15 cellular contexts compared by ENCODE assay signal in the genomic region with DNA sequence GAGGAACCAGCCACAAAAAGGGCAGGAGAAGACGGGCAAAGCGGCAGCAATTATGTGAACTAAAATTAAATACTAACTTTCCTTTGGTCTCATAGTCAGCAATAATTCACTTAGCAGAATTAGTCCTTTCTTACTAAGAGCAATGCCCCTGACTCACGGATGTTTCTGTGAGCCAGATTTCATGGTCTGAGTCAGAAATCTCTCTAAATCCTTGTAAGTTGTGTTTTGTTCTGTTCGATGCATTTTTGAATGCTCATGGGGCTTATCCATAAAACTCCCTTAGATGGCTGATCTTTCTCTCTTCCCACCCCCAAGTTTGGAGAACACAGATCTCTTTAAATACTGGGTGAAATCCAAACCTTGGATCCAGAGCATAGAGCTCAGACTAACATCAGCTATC.
"Had no signal": no experiment of that assay in that cellular context is flagged by ENCODE, and none has a peak within 500 bp of the region (broad histone marks: within the 10 kb centered on the region; RNA-seq: fewer than 3 reads in every experiment).

No MANE protein-coding gene starts in this region.

- H3K27ac ChIP-seq: cardiac muscle cell, esophagus squamous epithelium, gastrocnemius medialis, heart right ventricle, left ventricle myocardium inferior, transverse colon had no signal

- H3K36me3 ChIP-seq: cardiac muscle cell, esophagus squamous epithelium, gastrocnemius medialis, heart right ventricle, left ventricle myocardium inferior, transverse colon had no signal

- H3K27me3 ChIP-seq: cardiac muscle cell, esophagus squamous epithelium, gastrocnemius medialis, heart right ventricle, transverse colon had no signal

- H3K9me3 ChIP-seq: esophagus squamous epithelium, gastrocnemius medialis, left ventricle myocardium inferior, transverse colon had no signal

- H3K4me1 ChIP-seq: esophagus squamous epithelium, gastrocnemius medialis, heart right ventricle, left ventricle myocardium inferior, transverse colon had no signal

- DNase-seq: activated CD4-positive, alpha-beta T cell treated with anti-CD3 and anti-CD28 coated beads, Interleukin-2, amount 50 U/mL, for 48 hours; activated CD4-positive, CD25-positive, alpha-beta regulatory T cell treated with anti-CD3 and anti-CD28 coated beads, Interleukin-2, amount 50 U/mL, for 72 hours; activated CD8-positive, alpha-beta memory T cell treated with anti-CD3 and anti-CD28 coated beads, Interleukin-2, amount 10 ng/mL, durations not matched to agents 7 days and 5 days; activated effector memory CD4-positive, alpha-beta T cell treated with anti-CD3 and anti-CD28 coated beads, Interleukin-2, amount 50 U/mL, for 16 hours; activated naive CD8-positive, alpha-beta T cell treated with anti-CD3 and anti-CD28 coated beads for 36 hours; activated T-cell treated with anti-CD3 and anti-CD28 coated beads, Interleukin-2, amount 50 U/mL, for 4 hours; anterior cingulate cortex; esophagus squamous epithelium; gastrocnemius medialis; heart right ventricle; kidney; left ventricle myocardium inferior; mesendoderm; transverse colon had no signal

- H3K4me3 ChIP-seq: cardiac muscle cell, esophagus squamous epithelium, gastrocnemius medialis, heart right ventricle, left ventricle myocardium inferior, transverse colon had no signal
